20 cellular contexts compared by ENCODE assay signal in genomic region chr9:35734096-35734495, GRCh38. TPM values are rescaled to one million over a fixed set of nuclear protein-coding genes. Genes with fewer than 3 reads are reported as not detected.
DNase-seq lines count a peak whose midpoint lies in the region; ATAC-seq, FAIRE-seq and TF ChIP-seq lines count a peak whose summit lies in the region.
"Had no signal": no experiment of that assay in that cellular context is flagged by ENCODE, and none has a peak within 500 bp of the region (broad histone marks: within the 10 kb centered on the region; RNA-seq: fewer than 3 reads in every experiment).

No MANE protein-coding gene starts in this region.

- TF ChIP-seq CTCF in AG04449 (IDR thresholded peaks at IDR 0.05; ENCODE audit: insufficient read depth, low read length, missing control alignments) = no peak
- no peak for TF ChIP-seq CTCF in HFFc6 (IDR thresholded peaks at IDR 0.05)
- TF ChIP-seq CTCF in astrocyte (IDR thresholded peaks at IDR 0.05; ENCODE audit: insufficient read depth, low read depth, low read length) = no peak
- TF ChIP-seq CTCF in neural cell (IDR thresholded peaks at IDR 0.05; ENCODE audit: poor library complexity, severe bottlenecking) = no peak

- no peak for TF ChIP-seq EP300 in neural cell (conservative IDR thresholded peaks at IDR 0.05; ENCODE audit: poor library complexity, severe bottlenecking)

- H3K4me3 ChIP-seq in AG04449 (ENCODE audit: low read depth, low read length) = peak overlapping the region; percentile 1; the same call in 1 of the 2 replicates
- H3K4me3 ChIP-seq in astrocyte (ENCODE audit: insufficient read depth, low read depth, low read length) = no peak overlapping the region
- peak overlapping the region; percentile 81 for H3K4me3 ChIP-seq in neural cell (ENCODE audit: low read length)
- H3K4me3 ChIP-seq: lung had no signal

- H3K9me2 ChIP-seq in neural cell (ENCODE audit: insufficient read depth, low read length) = no peaks in the 10 kb centered on the region

- H2AFZ ChIP-seq in astrocyte (ENCODE audit: low read depth, low read length) = no peak overlapping the region
- no peak overlapping the region for H2AFZ ChIP-seq in neural cell (ENCODE audit: low read depth, low read length)

- no peak for TF ChIP-seq RAD21 in neural cell (conservative IDR thresholded peaks at IDR 0.05)

- H3F3A ChIP-seq in neural cell (ENCODE audit: insufficient read depth, low read length, poor library complexity, severe bottlenecking) = no peaks in the 10 kb centered on the region

- no peak for FAIRE-seq in astrocyte (lab: Jason Lieb, UNC)
- FAIRE-seq: H1, RCC 7860 had no signal

- no peaks in the 10 kb centered on the region for H3K9me3 ChIP-seq in astrocyte (ENCODE audit: insufficient read depth, low read depth, low read length)
- no peaks in the 10 kb centered on the region for H3K9me3 ChIP-seq in neural cell (ENCODE audit: low read length)
- H3K9me3 ChIP-seq in T-helper 17 cell (ENCODE audit: control insufficient read depth, low read length, poor library complexity, severe bottlenecking) = no peaks in the 10 kb centered on the region
- H3K9me3 ChIP-seq: ascending aorta had no signal

- H3K9me3 Mint-ChIP-seq in HFFc6 (no peaks in the 10 kb centered on the region), astrocyte (ENCODE audit: unreplicated experiment) (no peaks in the 10 kb centered on the region)
- H3K9me3 Mint-ChIP-seq: effector memory CD8-positive, alpha-beta T cell; stimulated activated memory B cell treated with anti-CD40 and anti-IgM and Interleukin-4, amounts not matched to agents 10 μg/mL and 1 μg/mL and 100 μg/mL, for 72 hours had no signal

- ATAC-seq in T-helper 17 cell = no peak
- ATAC-seq: effector memory CD8-positive, alpha-beta T cell; stimulated activated memory B cell treated with anti-CD40 and anti-IgM and Interleukin-4, amounts not matched to agents 10 μg/mL and 1 μg/mL and 100 μg/mL, for 72 hours had no signal

- H3K4me3 Mint-ChIP-seq in HFFc6 (no peak overlapping the region; the same call in 1 of the 2 replicates), astrocyte (ENCODE audit: unreplicated experiment) (peak overlapping the region; percentile 97), T-helper 17 cell (no peak overlapping the region)
- H3K4me3 Mint-ChIP-seq: effector memory CD8-positive, alpha-beta T cell; stimulated activated memory B cell treated with anti-CD40 and anti-IgM and Interleukin-4, amounts not matched to agents 10 μg/mL and 1 μg/mL and 100 μg/mL, for 72 hours had no signal

- H3K4me1 ChIP-seq in astrocyte (ENCODE audit: insufficient read depth, low read length) = peaks cover 34% of the 10 kb centered on the region

- H3K27me3 Mint-ChIP-seq in HFFc6 (ENCODE audit: insufficient read depth) (peaks cover 8% of the 10 kb centered on the region), astrocyte (ENCODE audit: low read depth, unreplicated experiment) (no peaks in the 10 kb centered on the region), T-helper 17 cell (no peaks in the 10 kb centered on the region)
- H3K27me3 Mint-ChIP-seq: effector memory CD8-positive, alpha-beta T cell; stimulated activated memory B cell treated with anti-CD40 and anti-IgM and Interleukin-4, amounts not matched to agents 10 μg/mL and 1 μg/mL and 100 μg/mL, for 72 hours had no signal

- H3K9ac ChIP-seq in astrocyte (ENCODE audit: low read length) (peak overlapping the region; percentile 9), neural cell (ENCODE audit: low read length) (no peak overlapping the region)

- H3K27ac Mint-ChIP-seq in HFFc6 (no peak overlapping the region; the same call in 1 of the 2 replicates), astrocyte (ENCODE audit: unreplicated experiment) (peak overlapping the region; percentile 77), T-helper 17 cell (no peak overlapping the region)
- H3K27ac Mint-ChIP-seq: stimulated activated memory B cell treated with anti-CD40 and anti-IgM and Interleukin-4, amounts not matched to agents 10 μg/mL and 1 μg/mL and 100 μg/mL, for 72 hours had no signal

- no peak for DNase-seq in AG04449 (ENCODE audit: low read depth, low spot score)
- DNase-seq in HFFc6 = peak; percentile 25
- no peak for DNase-seq in astrocyte (ENCODE audit: low read depth)
- DNase-seq in HPDE6-E6E7 (ENCODE audit: extremely low spot score) = no peak
- DNase-seq in T-helper 17 cell = no peak
- DNase-seq in activated CD4-positive, alpha-beta T cell treated with anti-CD3 and anti-CD28 coated beads for 48 hours = no peak
- no peak for DNase-seq in amniotic stem cell (lab: John Stamatoyannopoulos, UW)
- DNase-seq: effector memory CD8-positive, alpha-beta T cell; EL; NCI-H2227 treated with DMSO at 0.1 percent for 48 hours; stimulated activated CD4-positive, alpha-beta T cell treated with anti-CD3 and anti-CD28 coated beads, Interleukin-4, amount 100 ng/mL, for 1 hour; T1000 had no signal

- CTCF ChIA-PET in AG04449 (lab: Yijun Ruan, JAX) = interaction anchor here (0.8 to 7.0 kb wide), 7 partner anchors 12 to 177 kb away, joined by 3 to 130 read pairs (median 6); partner anchors contain the start of genes ARHGEF39, GBA2 and RGP1

- H3K27ac ChIP-seq in astrocyte (ENCODE audit: low read depth, low read length) = no peak overlapping the region
- H3K27ac ChIP-seq in neural cell (ENCODE audit: low read length) = no peak overlapping the region
- H3K27ac ChIP-seq: C4-2B had no signal

- H3K4me2 ChIP-seq in astrocyte (ENCODE audit: low read length) (peak overlapping the region; percentile 99), neural cell (ENCODE audit: low read length) (no peak overlapping the region)

- peaks cover 57% of the 10 kb centered on the region for H3K36me3 Mint-ChIP-seq in HFFc6 (ENCODE audit: low read depth)
- H3K36me3 Mint-ChIP-seq in astrocyte (ENCODE audit: low read depth, unreplicated experiment) = peaks cover 22% of the 10 kb centered on the region
- H3K36me3 Mint-ChIP-seq in T-helper 17 cell (ENCODE audit: low read depth) = peaks cover 3% of the 10 kb centered on the region

- H3K27me3 ChIP-seq in astrocyte (ENCODE audit: insufficient read depth, low read length) (no peaks in the 10 kb centered on the region), neural cell (ENCODE audit: insufficient read depth, low read depth, low read length) (no peaks in the 10 kb centered on the region)
- H3K27me3 ChIP-seq: ascending aorta had no signal

- peaks cover 64% of the 10 kb centered on the region for H3K79me2 ChIP-seq in astrocyte (ENCODE audit: insufficient read depth, low read length)
- H3K79me2 ChIP-seq in neural cell (replicated peaks; ENCODE audit: insufficient read depth, low read length) = peaks cover 26% of the 10 kb centered on the region

- H3K36me3 ChIP-seq in astrocyte (ENCODE audit: insufficient read depth, low read length) (peaks cover 42% of the 10 kb centered on the region), neural cell (ENCODE audit: insufficient read depth, low read length) (no peaks in the 10 kb centered on the region)

- peaks cover 79% of the 10 kb centered on the region for H4K20me1 ChIP-seq in astrocyte (ENCODE audit: insufficient read depth, low read length)
- H4K20me1 ChIP-seq in neural cell (ENCODE audit: insufficient read depth) = no peaks in the 10 kb centered on the region

- H3K4me1 Mint-ChIP-seq in HFFc6 (ENCODE audit: low read depth) (peaks cover 35% of the 10 kb centered on the region), astrocyte (ENCODE audit: low read depth, unreplicated experiment) (peaks cover 30% of the 10 kb centered on the region), T-helper 17 cell (peaks cover 18% of the 10 kb centered on the region)

- POLR2A ChIA-PET in AG04449 (lab: Yijun Ruan, JAX) = interaction anchor here (0.5 to 0.6 kb wide), 2 partner anchors 12 to 89 kb away, joined by 3 to 4 read pairs; no protein-coding TSS in a partner anchor

TF ChIP-seq in neural cell, 6 proteins besides CTCF, POLR2A, EP300 and RAD21 (continues in another document):
- TF ChIP-seq SMC3 (conservative IDR thresholded peaks at IDR 0.05; ENCODE audit: poor library complexity) = no peak
- no peak for TF ChIP-seq EZH2 (IDR thresholded peaks at IDR 0.05; ENCODE audit: borderline replicate concordance, insufficient read depth, low read length, poor library complexity, severe bottlenecking)

RNA-seq across cellular contexts. Expression of gene CREB3, which starts 1.6 kb away (rescaled TPM):
- 100 to 1,000 TPM; 106 to 127 (median 114) TPM for total RNA-seq in HFFc6 (2021; fragmentation: NEBNext Ultra II Directional; extraction: Animal tissue kit (Norgen Biotek cat#: 25700))
- total RNA-seq in astrocyte (80.3 and 84.1 TPM in 2 replicates), T-helper 17 cell (10 to 100 TPM; 16.0 to 16.5 TPM)
- 88.4 and 92.9 TPM in 2 replicates for polyA plus RNA-seq in neural cell
- 49.9 and 50.9 TPM in 2 replicates for polyA minus RNA-seq in neural cell

RNA-seq across cellular contexts. Expression of gene TLN1, which starts 2.1 kb away (rescaled TPM):
- total RNA-seq in HFFc6 (2021; fragmentation: NEBNext Ultra II Directional; extraction: Animal tissue kit (Norgen Biotek cat#: 25700)) = 100 to 1,000 TPM; 470 to 562 (median 491) TPM
- total RNA-seq in astrocyte (518 and 525 TPM in 2 replicates), T-helper 17 cell (100 to 1,000 TPM; 259 to 617 TPM)
- polyA plus RNA-seq in neural cell = 7.1 and 9.0 TPM in 2 replicates
- polyA minus RNA-seq in neural cell = 11.9 and 13.7 TPM in 2 replicates

RNA-seq across cellular contexts. Expression of gene GBA2, which starts 14.9 kb away (rescaled TPM):
- 10 to 100 TPM; 22.9 to 25.7 (median 24.0) TPM for total RNA-seq in HFFc6 (2021; fragmentation: NEBNext Ultra II Directional; extraction: Animal tissue kit (Norgen Biotek cat#: 25700))
- total RNA-seq in astrocyte (38.3 and 42.5 TPM in 2 replicates), T-helper 17 cell (10 to 100 TPM; 28.6 to 28.7 TPM)
- polyA plus RNA-seq in neural cell = 102 and 113 TPM in 2 replicates
- polyA minus RNA-seq in neural cell = 66.0 and 79.1 TPM in 2 replicates

RNA-seq across cellular contexts. Expression of gene RGP1, which starts 15.0 kb away (rescaled TPM):
- total RNA-seq in HFFc6 (2021; fragmentation: NEBNext Ultra II Directional; extraction: Animal tissue kit (Norgen Biotek cat#: 25700)) = 10 to 100 TPM; 27.6 to 35.1 (median 30.9) TPM
- total RNA-seq in astrocyte (27.2 and 30.0 TPM in 2 replicates), T-helper 17 cell (10 to 100 TPM; 25.5 to 26.5 TPM)
- 8.1 and 9.9 TPM in 2 replicates for polyA plus RNA-seq in neural cell
- 20.2 and 24.9 TPM in 2 replicates for polyA minus RNA-seq in neural cell

RNA-seq across cellular contexts. Expression of gene MSMP, which starts 20.0 kb away (rescaled TPM):
- total RNA-seq in HFFc6 (2021; fragmentation: NEBNext Ultra II Directional; extraction: Animal tissue kit (Norgen Biotek cat#: 25700)) = not detected
- total RNA-seq in astrocyte (not detected in 2 replicates), T-helper 17 cell (not detected)
- polyA plus RNA-seq in neural cell = not detected in 2 replicates
- not detected in 2 replicates for polyA minus RNA-seq in neural cell
- total RNA-seq: ascending aorta, H1, renal cortical epithelial cell had no signal
